41 cellular contexts compared by ENCODE assay signal in genomic region chr11:4862447-4863236, GRCh38. TPM values are rescaled to one million over a fixed set of nuclear protein-coding genes. Genes with fewer than 3 reads are reported as not detected.
"Had no signal": no experiment of that assay in that cellular context is flagged by ENCODE, and none has a peak within 500 bp of the region (broad histone marks: within the 10 kb centered on the region; RNA-seq: fewer than 3 reads in every experiment).

No MANE protein-coding gene starts in this region.

- H3K4me1 Mint-ChIP-seq: activated CD4-positive, alpha-beta T cell treated with anti-CD3 and anti-CD28 coated beads, Interleukin-2, amount 10 ng/mL, durations not matched to agents 24 days and 14 days; activated naive CD4-positive, alpha-beta T cell treated with anti-CD3 and anti-CD28 coated beads, Interleukin-2, amount 10 ng/mL, durations not matched to agents 7 days and 5 days; activated naive CD8-positive, alpha-beta T cell treated with anti-CD3 and anti-CD28 coated beads, Interleukin-2, amount 10 ng/mL, durations not matched to agents 7 days and 5 days; brain; mesothelial cell of epicardium; naive B cell had no signal

- H3K4me1 ChIP-seq: ascending aorta, colonic mucosa, gastrocnemius medialis, pancreas, prostate gland, testis, vagina had no signal

- H3K36me3 ChIP-seq: ascending aorta, cardiac muscle cell, colonic mucosa, gastrocnemius medialis, pancreas, prostate gland, vagina, WERI-Rb-1 had no signal

- H3K27me3 ChIP-seq: ascending aorta, cardiac muscle cell, colonic mucosa, gastrocnemius medialis, pancreas, testis, vagina had no signal

- H3K4me3 ChIP-seq: ascending aorta, cardiac muscle cell, colonic mucosa, gastrocnemius medialis, pancreas, prostate gland, skin epidermis, testis, vagina had no signal

- DNase-seq: activated CD4-positive, alpha-beta memory T cell treated with anti-CD3 and anti-CD28 coated beads for 36 hours; activated CD4-positive, alpha-beta T cell treated with anti-CD3 and anti-CD28 coated beads, Interleukin-2, amount 10 ng/mL, durations not matched to agents 24 days and 14 days; activated CD4-positive, CD25-positive, alpha-beta regulatory T cell treated with anti-CD3 and anti-CD28 coated beads, Interleukin-2, amount 50 U/mL, for 72 hours; activated CD8-positive, alpha-beta memory T cell treated with anti-CD3 and anti-CD28 coated beads, Interleukin-2, amount 50 U/mL, for 4 hours; activated effector memory CD4-positive, alpha-beta T cell treated with anti-CD3 and anti-CD28 coated beads, Interleukin-2, amount 50 U/mL, for 16 hours; activated naive CD4-positive, alpha-beta T cell treated with anti-CD3 and anti-CD28 coated beads, Interleukin-2, amount 10 ng/mL, durations not matched to agents 7 days and 5 days; activated naive CD8-positive, alpha-beta T cell treated with anti-CD3 and anti-CD28 coated beads, Interleukin-2, amount 10 ng/mL, durations not matched to agents 7 days and 5 days; activated T-cell treated with anti-CD3 and anti-CD28 coated beads, Interleukin-2, amount 50 U/mL, for 1 hour; cerebellar nuclear complex; colonic mucosa; effector CD8-positive, alpha-beta T cell; erythroblast; gastrocnemius medialis; glutamatergic neuron; islet precursor cell; left ventricle myocardium superior; naive B cell; nucleus accumbens; pancreas; retina; stimulated activated CD4-positive, alpha-beta T cell treated with anti-CD3 and anti-CD28 coated beads, Interleukin-12 subunit alpha, Interleukin-12 subunit beta, amount 100 ng/mL, for 4 hours; stimulated activated CD4-positive, alpha-beta T cell treated with anti-CD3 and anti-CD28 coated beads, Interleukin-4, amount 100 ng/mL, for 1 hour; stimulated activated naive CD8-positive, alpha-beta T cell treated with anti-CD3 and anti-CD28 coated beads, Interleukin-15, Interleukin-2, amounts not matched to agents 100 U/mL and 50 U/mL, for 24 hours; T-helper 1 cell; testis; trophoblast cell; WERI-Rb-1 had no signal

- H3K4me3 Mint-ChIP-seq: activated CD4-positive, alpha-beta memory T cell treated with anti-CD3 and anti-CD28 coated beads for 36 hours; activated CD4-positive, alpha-beta T cell treated with anti-CD3 and anti-CD28 coated beads, Interleukin-2, amount 10 ng/mL, durations not matched to agents 24 days and 14 days; activated naive CD4-positive, alpha-beta T cell treated with anti-CD3 and anti-CD28 coated beads, Interleukin-2, amount 10 ng/mL, durations not matched to agents 7 days and 5 days; activated naive CD8-positive, alpha-beta T cell treated with anti-CD3 and anti-CD28 coated beads, Interleukin-2, amount 10 ng/mL, durations not matched to agents 7 days and 5 days; activated T-helper 1 cell treated with anti-CD3 and anti-CD28 coated beads, Interleukin-12 subunit alpha, Interleukin-12 subunit beta, Interleukin-2, Interleukin-4 antibody, amounts not matched to agents 30 ng/mL and 10 ng/mL and 1 ng/mL, durations not matched to agents 14 hours and 24 hours and 36 hours; brain; mesothelial cell of epicardium; naive B cell had no signal

- H3K27me3 Mint-ChIP-seq: activated CD4-positive, alpha-beta memory T cell treated with anti-CD3 and anti-CD28 coated beads for 36 hours; activated CD4-positive, alpha-beta T cell treated with anti-CD3 and anti-CD28 coated beads, Interleukin-2, amount 10 ng/mL, durations not matched to agents 24 days and 14 days; activated naive CD4-positive, alpha-beta T cell treated with anti-CD3 and anti-CD28 coated beads, Interleukin-2, amount 10 ng/mL, durations not matched to agents 7 days and 5 days; activated naive CD8-positive, alpha-beta T cell treated with anti-CD3 and anti-CD28 coated beads, Interleukin-2, amount 10 ng/mL, durations not matched to agents 7 days and 5 days; naive B cell had no signal

- H3K9me3 Mint-ChIP-seq: activated CD4-positive, alpha-beta memory T cell treated with anti-CD3 and anti-CD28 coated beads for 36 hours; activated CD4-positive, alpha-beta T cell treated with anti-CD3 and anti-CD28 coated beads, Interleukin-2, amount 10 ng/mL, durations not matched to agents 24 days and 14 days; activated naive CD4-positive, alpha-beta T cell treated with anti-CD3 and anti-CD28 coated beads, Interleukin-2, amount 10 ng/mL, durations not matched to agents 7 days and 5 days; activated T-helper 1 cell treated with anti-CD3 and anti-CD28 coated beads, Interleukin-12 subunit alpha, Interleukin-12 subunit beta, Interleukin-2, Interleukin-4 antibody, amounts not matched to agents 30 ng/mL and 10 ng/mL and 1 ng/mL, durations not matched to agents 14 hours and 24 hours and 36 hours had no signal

- H3K27ac Mint-ChIP-seq: activated CD4-positive, alpha-beta memory T cell treated with anti-CD3 and anti-CD28 coated beads for 36 hours; activated CD4-positive, alpha-beta T cell treated with anti-CD3 and anti-CD28 coated beads, Interleukin-2, amount 10 ng/mL, durations not matched to agents 24 days and 14 days; activated naive CD4-positive, alpha-beta T cell treated with anti-CD3 and anti-CD28 coated beads, Interleukin-2, amount 10 ng/mL, durations not matched to agents 7 days and 5 days; activated naive CD8-positive, alpha-beta T cell treated with anti-CD3 and anti-CD28 coated beads, Interleukin-2, amount 10 ng/mL, durations not matched to agents 7 days and 5 days; activated T-helper 1 cell treated with anti-CD3 and anti-CD28 coated beads, Interleukin-12 subunit alpha, Interleukin-12 subunit beta, Interleukin-2, Interleukin-4 antibody, amounts not matched to agents 30 ng/mL and 10 ng/mL and 1 ng/mL, durations not matched to agents 14 hours and 24 hours and 36 hours; brain; mesothelial cell of epicardium had no signal

- H3K27ac ChIP-seq: ascending aorta, cardiac muscle cell, colonic mucosa, gastrocnemius medialis, pancreas, prostate gland, skin epidermis, testis, vagina, WERI-Rb-1 had no signal

- H3K36me3 Mint-ChIP-seq: activated CD4-positive, alpha-beta memory T cell treated with anti-CD3 and anti-CD28 coated beads for 36 hours; activated naive CD4-positive, alpha-beta T cell treated with anti-CD3 and anti-CD28 coated beads, Interleukin-2, amount 10 ng/mL, durations not matched to agents 7 days and 5 days; activated naive CD8-positive, alpha-beta T cell treated with anti-CD3 and anti-CD28 coated beads, Interleukin-2, amount 10 ng/mL, durations not matched to agents 7 days and 5 days; brain; mesothelial cell of epicardium; naive B cell had no signal

- FAIRE-seq: pancreas, TTC549 had no signal

- H3K9me3 ChIP-seq: ascending aorta, colonic mucosa, gastrocnemius medialis, pancreas, prostate gland, testis, vagina had no signal

- ATAC-seq: gastrocnemius medialis; left ventricle myocardium superior; pancreas; sciatic nerve; stimulated activated naive CD8-positive, alpha-beta T cell treated with anti-CD3 and anti-CD28 coated beads, Interleukin-15, Interleukin-2, amounts not matched to agents 100 U/mL and 50 U/mL, for 24 hours had no signal

RNA-seq across cellular contexts. Expression of gene OR51S1, which starts 13.6 kb away (rescaled TPM):
- total RNA-seq: activated CD4-positive, alpha-beta memory T cell treated with anti-CD3 and anti-CD28 coated beads for 36 hours; activated CD4-positive, alpha-beta T cell treated with anti-CD3 and anti-CD28 coated beads, Interleukin-2, amount 10 ng/mL, durations not matched to agents 24 days and 14 days; activated CD8-positive, alpha-beta memory T cell treated with anti-CD3 and anti-CD28 coated beads for 36 hours; activated naive CD8-positive, alpha-beta T cell treated with anti-CD3 and anti-CD28 coated beads, Interleukin-2, amount 10 ng/mL, durations not matched to agents 7 days and 5 days; activated T-helper 1 cell treated with anti-CD3 and anti-CD28 coated beads, Interleukin-12 subunit alpha, Interleukin-12 subunit beta, Interleukin-2, Interleukin-4 antibody, amounts not matched to agents 30 ng/mL and 10 ng/mL and 1 ng/mL, durations not matched to agents 14 hours and 24 hours and 36 hours; ascending aorta; cardiac muscle cell; colonic mucosa; dermis microvascular lymphatic vessel endothelial cell; gastrocnemius medialis; left ventricle myocardium superior; lung microvascular endothelial cell; mesothelial cell of epicardium; pancreas; prostate gland; sciatic nerve; vagina had no signal
- polyA plus RNA-seq: cardiac muscle cell, neural cell, pancreas had no signal

RNA-seq across cellular contexts. Expression of gene OR51T1, which starts 19.1 kb away (rescaled TPM):
- total RNA-seq: activated CD4-positive, alpha-beta memory T cell treated with anti-CD3 and anti-CD28 coated beads for 36 hours; activated CD4-positive, alpha-beta T cell treated with anti-CD3 and anti-CD28 coated beads, Interleukin-2, amount 10 ng/mL, durations not matched to agents 24 days and 14 days; activated CD8-positive, alpha-beta memory T cell treated with anti-CD3 and anti-CD28 coated beads for 36 hours; activated naive CD8-positive, alpha-beta T cell treated with anti-CD3 and anti-CD28 coated beads, Interleukin-2, amount 10 ng/mL, durations not matched to agents 7 days and 5 days; activated T-helper 1 cell treated with anti-CD3 and anti-CD28 coated beads, Interleukin-12 subunit alpha, Interleukin-12 subunit beta, Interleukin-2, Interleukin-4 antibody, amounts not matched to agents 30 ng/mL and 10 ng/mL and 1 ng/mL, durations not matched to agents 14 hours and 24 hours and 36 hours; ascending aorta; cardiac muscle cell; colonic mucosa; dermis microvascular lymphatic vessel endothelial cell; gastrocnemius medialis; left ventricle myocardium superior; lung microvascular endothelial cell; mesothelial cell of epicardium; pancreas; prostate gland; sciatic nerve; testis; vagina had no signal
- polyA plus RNA-seq: cardiac muscle cell, neural cell, pancreas had no signal

RNA-seq across cellular contexts. Expression of gene OR51A7, which starts 40.9 kb away (rescaled TPM):
- total RNA-seq: activated CD4-positive, alpha-beta memory T cell treated with anti-CD3 and anti-CD28 coated beads for 36 hours; activated CD4-positive, alpha-beta T cell treated with anti-CD3 and anti-CD28 coated beads, Interleukin-2, amount 10 ng/mL, durations not matched to agents 24 days and 14 days; activated CD8-positive, alpha-beta memory T cell treated with anti-CD3 and anti-CD28 coated beads for 36 hours; activated naive CD8-positive, alpha-beta T cell treated with anti-CD3 and anti-CD28 coated beads, Interleukin-2, amount 10 ng/mL, durations not matched to agents 7 days and 5 days; activated T-helper 1 cell treated with anti-CD3 and anti-CD28 coated beads, Interleukin-12 subunit alpha, Interleukin-12 subunit beta, Interleukin-2, Interleukin-4 antibody, amounts not matched to agents 30 ng/mL and 10 ng/mL and 1 ng/mL, durations not matched to agents 14 hours and 24 hours and 36 hours; ascending aorta; cardiac muscle cell; colonic mucosa; dermis microvascular lymphatic vessel endothelial cell; gastrocnemius medialis; left ventricle myocardium superior; lung microvascular endothelial cell; mesothelial cell of epicardium; pancreas; prostate gland; sciatic nerve; vagina had no signal
- polyA plus RNA-seq: cardiac muscle cell, neural cell, pancreas had no signal

RNA-seq across cellular contexts. Expression of gene OR51F2, which starts 41.5 kb away (rescaled TPM):
- total RNA-seq: activated CD4-positive, alpha-beta memory T cell treated with anti-CD3 and anti-CD28 coated beads for 36 hours; activated CD4-positive, alpha-beta T cell treated with anti-CD3 and anti-CD28 coated beads, Interleukin-2, amount 10 ng/mL, durations not matched to agents 24 days and 14 days; activated CD8-positive, alpha-beta memory T cell treated with anti-CD3 and anti-CD28 coated beads for 36 hours; activated naive CD8-positive, alpha-beta T cell treated with anti-CD3 and anti-CD28 coated beads, Interleukin-2, amount 10 ng/mL, durations not matched to agents 7 days and 5 days; activated T-helper 1 cell treated with anti-CD3 and anti-CD28 coated beads, Interleukin-12 subunit alpha, Interleukin-12 subunit beta, Interleukin-2, Interleukin-4 antibody, amounts not matched to agents 30 ng/mL and 10 ng/mL and 1 ng/mL, durations not matched to agents 14 hours and 24 hours and 36 hours; ascending aorta; cardiac muscle cell; colonic mucosa; dermis microvascular lymphatic vessel endothelial cell; gastrocnemius medialis; left ventricle myocardium superior; lung microvascular endothelial cell; mesothelial cell of epicardium; pancreas; prostate gland; sciatic nerve; testis; vagina had no signal
- polyA plus RNA-seq: cardiac muscle cell, neural cell, pancreas had no signal

RNA-seq across cellular contexts. Expression of gene OR51G2, which starts 56.5 kb away (rescaled TPM):
- total RNA-seq: activated CD4-positive, alpha-beta memory T cell treated with anti-CD3 and anti-CD28 coated beads for 36 hours; activated CD4-positive, alpha-beta T cell treated with anti-CD3 and anti-CD28 coated beads, Interleukin-2, amount 10 ng/mL, durations not matched to agents 24 days and 14 days; activated CD8-positive, alpha-beta memory T cell treated with anti-CD3 and anti-CD28 coated beads for 36 hours; activated naive CD8-positive, alpha-beta T cell treated with anti-CD3 and anti-CD28 coated beads, Interleukin-2, amount 10 ng/mL, durations not matched to agents 7 days and 5 days; activated T-helper 1 cell treated with anti-CD3 and anti-CD28 coated beads, Interleukin-12 subunit alpha, Interleukin-12 subunit beta, Interleukin-2, Interleukin-4 antibody, amounts not matched to agents 30 ng/mL and 10 ng/mL and 1 ng/mL, durations not matched to agents 14 hours and 24 hours and 36 hours; ascending aorta; cardiac muscle cell; colonic mucosa; dermis microvascular lymphatic vessel endothelial cell; gastrocnemius medialis; left ventricle myocardium superior; lung microvascular endothelial cell; mesothelial cell of epicardium; pancreas; prostate gland; sciatic nerve; testis; vagina had no signal
- polyA plus RNA-seq: cardiac muscle cell, neural cell, pancreas had no signal
